In genomic region chr2:3205845-3206244, GRCh38 we compare ENCODE assay signal across 16 cellular contexts.
"Had no signal": no experiment of that assay in that cellular context is flagged by ENCODE, and none has a peak within 500 bp of the region (broad histone marks: within the 10 kb centered on the region; RNA-seq: fewer than 3 reads in every experiment).

No MANE protein-coding gene starts in this region.

- H3K27ac Mint-ChIP-seq: naive thymus-derived CD4-positive, alpha-beta T cell; nephron progenitor cell had no signal

- H3K27ac ChIP-seq: coronary artery, heart left ventricle, neutrophil, sigmoid colon, skin epidermis had no signal

- ATAC-seq: heart left ventricle; naive thymus-derived CD4-positive, alpha-beta T cell had no signal

- H3K27me3 ChIP-seq: heart left ventricle, neutrophil, sigmoid colon had no signal

- H3K36me3 ChIP-seq: neutrophil, sigmoid colon had no signal

- H3K27me3 Mint-ChIP-seq: naive thymus-derived CD4-positive, alpha-beta T cell had no signal

- DNase-seq: effector CD8-positive, alpha-beta T cell; heart left ventricle; hippocampal formation; kidney glomerular epithelial cell; mesendoderm; naive thymus-derived CD4-positive, alpha-beta T cell; nephron progenitor cell; posterior cingulate gyrus; sigmoid colon; stimulated activated CD4-positive, alpha-beta T cell treated with anti-CD3 and anti-CD28 coated beads, Interleukin-2, amount 100 ng/mL, for 24 hours; stimulated activated CD4-positive, alpha-beta T cell treated with anti-CD3 and anti-CD28 coated beads, Interleukin-4, amount 100 ng/mL, for 4 hours; stimulated activated naive CD4-positive, alpha-beta T cell treated with Interleukin-2 at 50 U/mL for 16 hours; trophoblast cell had no signal

- H3K9me3 ChIP-seq: heart left ventricle, neutrophil, sigmoid colon had no signal

- H3K4me1 ChIP-seq: heart left ventricle, sigmoid colon had no signal

- H3K4me3 ChIP-seq: coronary artery, heart left ventricle, sigmoid colon, skin epidermis had no signal

- H3K4me3 Mint-ChIP-seq: naive thymus-derived CD4-positive, alpha-beta T cell; nephron progenitor cell had no signal
